Comparison of ENCODE assay signal across 10 cellular contexts in the genomic region with DNA sequence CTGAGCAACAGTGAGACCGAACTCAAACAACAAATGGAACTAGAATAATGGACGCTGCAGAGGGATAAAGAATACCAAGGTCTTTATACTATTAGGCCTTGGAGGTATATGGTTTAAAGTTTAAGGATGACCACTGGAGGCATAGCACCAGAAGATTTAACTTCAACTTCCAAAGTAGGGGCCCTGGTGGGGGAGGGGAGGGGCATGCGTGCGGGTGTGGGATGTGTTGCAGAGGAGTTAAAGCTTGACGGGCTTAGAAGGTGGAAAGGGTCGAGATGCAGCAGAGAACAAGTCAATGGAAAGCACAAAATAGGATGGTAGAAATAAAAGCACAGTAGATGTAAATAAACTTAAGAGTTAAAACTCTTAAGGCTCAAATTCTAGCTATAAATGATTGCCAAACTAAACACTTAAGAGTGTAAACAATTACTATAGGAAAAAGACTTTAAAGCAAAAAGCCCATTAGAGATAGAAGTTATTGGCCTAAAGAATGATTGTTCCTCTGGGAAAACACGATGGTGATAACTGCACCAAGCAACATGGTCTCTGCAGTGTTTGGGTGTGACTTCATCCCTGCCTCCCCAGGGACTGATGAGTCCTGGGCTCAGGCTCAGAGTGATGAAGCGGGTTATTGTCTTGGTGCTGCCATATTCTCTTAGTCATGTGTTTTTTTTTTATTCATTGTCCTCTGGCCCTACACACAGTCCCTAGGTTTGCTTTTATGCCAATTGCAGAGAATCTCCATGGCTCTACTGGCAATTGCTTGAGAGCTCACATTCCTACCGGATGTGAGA. TPM values are rescaled to one million over a fixed set of nuclear protein-coding genes. Genes with fewer than 3 reads are reported as not detected.
DNase-seq lines count a peak whose midpoint lies in the region; ATAC-seq and TF ChIP-seq lines count a peak whose summit lies in the region.
"Had no signal": no experiment of that assay in that cellular context is flagged by ENCODE, and none has a peak within 500 bp of the region (broad histone marks: within the 10 kb centered on the region; RNA-seq: fewer than 3 reads in every experiment).

No MANE protein-coding gene starts in this region.

- TF ChIP-seq CTCF in IMR-90 (conservative IDR thresholded peaks at IDR 0.05; ENCODE audit: low read depth, low read length) (no peak), spleen (IDR thresholded peaks at IDR 0.05 in 8 of 11, conservative IDR thresholded peaks at IDR 0.05 in 3 of 11) (no peak), GM10266 (IDR thresholded peaks at IDR 0.05; ENCODE audit: control insufficient read depth, insufficient read depth, low read depth, missing control alignments) (no peak)

- H4K20me1 ChIP-seq in IMR-90 (ENCODE audit: insufficient read depth, low read length): no peaks in the 10 kb centered on the region

- no peaks in the 10 kb centered on the region for H3K9me3 ChIP-seq in IMR-90 (ENCODE audit: control insufficient read depth, insufficient read depth, low read length)
- no peaks in the 10 kb centered on the region for H3K9me3 ChIP-seq in spleen

- H3K27me3 ChIP-seq in IMR-90 (ENCODE audit: control insufficient read depth, insufficient read depth, low read length) (no peaks in the 10 kb centered on the region), spleen (replicated peaks in 1 of 7) (no peaks in the 10 kb centered on the region)

- no peak overlapping the region for H4K5ac ChIP-seq in IMR-90 (ENCODE audit: low read depth, low read length)

- peak overlapping the region; percentile 56 for H3K27ac Mint-ChIP-seq in activated CD8-positive, alpha-beta memory T cell treated with anti-CD3 and anti-CD28 coated beads, Interleukin-2, amount 10 ng/mL, durations not matched to agents 7 days and 5 days
- peak overlapping the region; percentile 67 for H3K27ac Mint-ChIP-seq in activated CD8-positive, alpha-beta T cell treated with anti-CD3 and anti-CD28 coated beads, Interleukin-2, amount 10 ng/mL, durations not matched to agents 7 days and 5 days
- H3K27ac Mint-ChIP-seq: CD8-positive, alpha-beta memory T cell had no signal

- no peak overlapping the region for H3K18ac ChIP-seq in IMR-90 (ENCODE audit: low read depth, low read length)

- WGBS in IMR-90 (ENCODE audit: extremely low coverage in 2 of 2, insufficient read length in 1 of 2), 2 experiments: 79% methylated on average over 5 of the region's 9 CpGs; no CpG with 5 or more reads in 1 of the 2 experiments
- WGBS in spleen, 5 donors: 87 to 93% (median 90%) methylated on average over 9 of the region's 9 CpGs

- no peak overlapping the region for H3K23ac ChIP-seq in IMR-90 (ENCODE audit: low read depth, low read length)

- H4K8ac ChIP-seq in IMR-90 (ENCODE audit: low read depth in 2 of 2, low read length in 2 of 2): no peak overlapping the region

- no peak for TF ChIP-seq RAD21 in IMR-90 (IDR thresholded peaks at IDR 0.05; ENCODE audit: low read length)

- ATAC-seq in activated CD8-positive, alpha-beta memory T cell treated with anti-CD3 and anti-CD28 coated beads, Interleukin-2, amount 10 ng/mL, durations not matched to agents 7 days and 5 days: no peak
- peak; percentile 56 for ATAC-seq in IMR-90 (ENCODE audit: low read depth)
- no peak for ATAC-seq in activated CD8-positive, alpha-beta T cell treated with anti-CD3 and anti-CD28 coated beads, Interleukin-2, amount 10 ng/mL, durations not matched to agents 7 days and 5 days
- no peak for ATAC-seq in HG03039 (IDR thresholded peaks at IDR 0.05; ENCODE audit: unreplicated experiment)

- H3K4me1 Mint-ChIP-seq in activated CD8-positive, alpha-beta memory T cell treated with anti-CD3 and anti-CD28 coated beads, Interleukin-2, amount 10 ng/mL, durations not matched to agents 7 days and 5 days: peaks cover 32% of the 10 kb centered on the region
- H3K4me1 Mint-ChIP-seq in activated CD8-positive, alpha-beta T cell treated with anti-CD3 and anti-CD28 coated beads, Interleukin-2, amount 10 ng/mL, durations not matched to agents 7 days and 5 days (ENCODE audit: low read depth): peaks cover 42% of the 10 kb centered on the region

- H3K9ac ChIP-seq in IMR-90 (ENCODE audit: low read depth, low read length): no peak overlapping the region

- no peaks in the 10 kb centered on the region for H3K36me3 ChIP-seq in IMR-90 (ENCODE audit: control insufficient read depth, insufficient read depth, low read length)
- H3K36me3 ChIP-seq in spleen: peaks cover 0 to 20% (median 0%) of the 10 kb centered on the region in 6 donors

- no peak overlapping the region for H3K56ac ChIP-seq in IMR-90 (ENCODE audit: extremely low read depth, insufficient read depth, low read length)

- no peak overlapping the region for H2AK9ac ChIP-seq in IMR-90 (replicated peaks; ENCODE audit: low read depth, low read length, poor library complexity)

- peaks cover 34% of the 10 kb centered on the region for H3K36me3 Mint-ChIP-seq in activated CD8-positive, alpha-beta memory T cell treated with anti-CD3 and anti-CD28 coated beads, Interleukin-2, amount 10 ng/mL, durations not matched to agents 7 days and 5 days
- peaks cover 66% of the 10 kb centered on the region for H3K36me3 Mint-ChIP-seq in activated CD8-positive, alpha-beta T cell treated with anti-CD3 and anti-CD28 coated beads, Interleukin-2, amount 10 ng/mL, durations not matched to agents 7 days and 5 days (ENCODE audit: low read depth)
- H3K36me3 Mint-ChIP-seq: CD8-positive, alpha-beta memory T cell had no signal

- H3K9me3 Mint-ChIP-seq in activated CD8-positive, alpha-beta memory T cell treated with anti-CD3 and anti-CD28 coated beads, Interleukin-2, amount 10 ng/mL, durations not matched to agents 7 days and 5 days (ENCODE audit: low read depth): no peaks in the 10 kb centered on the region
- H3K9me3 Mint-ChIP-seq in activated CD8-positive, alpha-beta T cell treated with anti-CD3 and anti-CD28 coated beads, Interleukin-2, amount 10 ng/mL, durations not matched to agents 7 days and 5 days (ENCODE audit: insufficient read depth): no peaks in the 10 kb centered on the region
- H3K9me3 Mint-ChIP-seq: CD8-positive, alpha-beta memory T cell had no signal

- intact Hi-C loops in IMR-90 (cut with micrococcal nuclease): no loop called here
- intact Hi-C loops in spleen (cut with DNase I; ENCODE audit: low total_unique reads): no loop called here

- no peak overlapping the region for H4K91ac ChIP-seq in IMR-90 (ENCODE audit: insufficient read depth, low read depth, low read length)

- CTCF ChIA-PET in activated CD8-positive, alpha-beta memory T cell treated with anti-CD3 and anti-CD28 coated beads, Interleukin-2, amount 10 ng/mL, durations not matched to agents 7 days and 5 days (lab: Charles Lee): interaction anchor here (0.6 to 3.1 kb wide), 6 partner anchors 11 to 300 kb away, joined by 3 to 12 read pairs (median 4); no protein-coding TSS in a partner anchor
- CTCF ChIA-PET in IMR-90 (lab: Yijun Ruan, JAX): interaction anchor here (1.0 kb wide), 1 partner anchor 12 kb away, joined by 4 read pairs; no protein-coding TSS in a partner anchor
- CTCF ChIA-PET in activated CD8-positive, alpha-beta T cell treated with anti-CD3 and anti-CD28 coated beads, Interleukin-2, amount 10 ng/mL, durations not matched to agents 7 days and 5 days (lab: Charles Lee): interaction anchor here (1.4 to 1.8 kb wide), 4 partner anchors 11 to 300 kb away, joined by 3 to 11 read pairs (median 8); no protein-coding TSS in a partner anchor

- dilution Hi-C loops in IMR-90 (cut with HindIII; ENCODE audit: low sequenced_read_pairs, unreplicated experiment): no loop called here

- H2BK5ac ChIP-seq in IMR-90 (ENCODE audit: low read depth, low read length, poor library complexity, severe bottlenecking): no peak overlapping the region

- H2BK20ac ChIP-seq in IMR-90 (ENCODE audit: low read depth, low read length): no peak overlapping the region

- no peak overlapping the region for H3K4me3 Mint-ChIP-seq in activated CD8-positive, alpha-beta memory T cell treated with anti-CD3 and anti-CD28 coated beads, Interleukin-2, amount 10 ng/mL, durations not matched to agents 7 days and 5 days
- no peak overlapping the region for H3K4me3 Mint-ChIP-seq in activated CD8-positive, alpha-beta T cell treated with anti-CD3 and anti-CD28 coated beads, Interleukin-2, amount 10 ng/mL, durations not matched to agents 7 days and 5 days
- H3K4me3 Mint-ChIP-seq: CD8-positive, alpha-beta memory T cell had no signal

- BruUV-seq in IMR-90 (replicated peaks; lab: Mats Ljungman, UMichigan): no TSS peak

- H3K14ac ChIP-seq in IMR-90 (replicated peaks; ENCODE audit: low read depth, low read length): no peak overlapping the region

- H3K27me3 Mint-ChIP-seq in activated CD8-positive, alpha-beta memory T cell treated with anti-CD3 and anti-CD28 coated beads, Interleukin-2, amount 10 ng/mL, durations not matched to agents 7 days and 5 days: no peaks in the 10 kb centered on the region
- no peaks in the 10 kb centered on the region for H3K27me3 Mint-ChIP-seq in activated CD8-positive, alpha-beta T cell treated with anti-CD3 and anti-CD28 coated beads, Interleukin-2, amount 10 ng/mL, durations not matched to agents 7 days and 5 days (ENCODE audit: low read depth)
- H3K27me3 Mint-ChIP-seq: CD8-positive, alpha-beta memory T cell had no signal

- H3K4me2 ChIP-seq in IMR-90 (ENCODE audit: low read depth, low read length): no peak overlapping the region

- H3K4me3 ChIP-seq in IMR-90 (ENCODE audit: insufficient read depth, low read depth, low read length): no peak overlapping the region
- H3K4me3 ChIP-seq in spleen: no peak overlapping the region

- POLR2A ChIA-PET in IMR-90 (lab: Charles Lee; ENCODE audit: unreplicated experiment): interaction anchor here (0.9 kb wide), 1 partner anchor 9 kb away, joined by 3 read pairs; no protein-coding TSS in a partner anchor
- POLR2A ChIA-PET in activated CD8-positive, alpha-beta T cell treated with anti-CD3 and anti-CD28 coated beads, Interleukin-2, amount 10 ng/mL, durations not matched to agents 7 days and 5 days (lab: Charles Lee): interaction anchor here (0.6 to 1.9 kb wide), 6 partner anchors 9 to 640 kb away, joined by 3 to 13 read pairs (median 4); a partner anchor contains a TSS

- H2AK5ac ChIP-seq in IMR-90 (ENCODE audit: low read depth, low read length): no peak overlapping the region

- no peak for DNase-seq in activated CD8-positive, alpha-beta memory T cell treated with anti-CD3 and anti-CD28 coated beads, Interleukin-2, amount 10 ng/mL, durations not matched to agents 7 days and 5 days
- no peak for DNase-seq in activated CD8-positive, alpha-beta memory T cell treated with anti-CD3 and anti-CD28 coated beads for 24 hours
- DNase-seq in IMR-90 (peak; percentile 53), spleen (peak; percentile 8), GM03348 (ENCODE audit: low spot score) (no peak), GM10266 (ENCODE audit: extremely low spot score) (no peak)
- no peak for DNase-seq in activated CD8-positive, alpha-beta T cell treated with anti-CD3 and anti-CD28 coated beads, Interleukin-2, amount 10 ng/mL, durations not matched to agents 7 days and 5 days
- DNase-seq: CD8-positive, alpha-beta memory T cell; right cardiac atrium had no signal

- no peak overlapping the region for H2BK120ac ChIP-seq in IMR-90 (ENCODE audit: low read depth, low read length)

- TF ChIP-seq POLR2A in IMR-90 (IDR thresholded peaks at IDR 0.05; ENCODE audit: low read depth, low read length): no peak; the same call in 1 of the 2 replicates
- TF ChIP-seq POLR2A in spleen (IDR thresholded peaks at IDR 0.05): no peak

- H3K4ac ChIP-seq in IMR-90 (ENCODE audit: low read depth, low read length): no peak overlapping the region

- peaks cover 21% of the 10 kb centered on the region for H3K9me1 ChIP-seq in IMR-90 (ENCODE audit: insufficient read depth, low read length)

- H3K79me1 ChIP-seq in IMR-90 (ENCODE audit: low read depth in 1 of 2, low read length in 2 of 2): peaks cover 4 to 20% of the 10 kb centered on the region in 2 experiments; a peak in 3 of 4 replicates

- H3K4me1 ChIP-seq in IMR-90 (ENCODE audit: control insufficient read depth, insufficient read depth, low read length) (no peaks in the 10 kb centered on the region; the same call in 1 of the 2 replicates), spleen (no peaks in the 10 kb centered on the region)

- no peak overlapping the region for H2AFZ ChIP-seq in IMR-90 (replicated peaks; ENCODE audit: low read length, poor library complexity)

- no peak overlapping the region for H3K27ac ChIP-seq in IMR-90 (ENCODE audit: insufficient read depth, low read length)
- H3K27ac ChIP-seq in spleen: no peak overlapping the region

- H2BK15ac ChIP-seq in IMR-90 (ENCODE audit: low read depth, low read length): no peak overlapping the region

- in situ Hi-C loops in IMR-90 (cut with MboI; ENCODE audit: low sequenced_read_pairs): no loop called here

RNA-seq across cellular contexts. Expression of a gene that starts 13.0 kb away (rescaled TPM):
- total RNA-seq in activated CD8-positive, alpha-beta memory T cell treated with anti-CD3 and anti-CD28 coated beads, Interleukin-2, amount 10 ng/mL, durations not matched to agents 7 days and 5 days: 100 to 1,000 TPM; 506 to 648 TPM
- 53.6 and 75.5 TPM in 2 replicates for total RNA-seq in IMR-90 (2012; rRNA removed)
- 68.5 and 112 TPM in 2 replicates for polyA plus RNA-seq in IMR-90 (2012; rRNA removed)
- 34.6 and 66.1 TPM in 2 replicates for polyA plus RNA-seq in IMR-90 (2012; cell fraction: cytosol; rRNA removed)
- polyA plus RNA-seq in IMR-90 (2012; cell fraction: nucleus; rRNA removed; ENCODE audit: low replicate concordance): 18.3 and 62.2 TPM in 2 replicates
- total RNA-seq in activated CD8-positive, alpha-beta T cell treated with anti-CD3 and anti-CD28 coated beads, Interleukin-2, amount 10 ng/mL, durations not matched to agents 7 days and 5 days: 100 to 1,000 TPM; 571 to 604 TPM
- 10 to 100 TPM in 5 of 7 donors, 1 to 10 TPM in 2; 6.3 to 39.2 (median 14.3) TPM for total RNA-seq in spleen
- 10 to 100 TPM in 2 of 3 donors, 1 to 10 TPM in 1; 2.3 to 15.6 (median 12.4) TPM for polyA plus RNA-seq in spleen

RNA-seq across cellular contexts. Expression of a gene that starts 55.3 kb away (rescaled TPM):
- under 1 TPM in 1 of 2 experiments, not detected in 1; 0.75 TPM for total RNA-seq in activated CD8-positive, alpha-beta memory T cell treated with anti-CD3 and anti-CD28 coated beads, Interleukin-2, amount 10 ng/mL, durations not matched to agents 7 days and 5 days
- total RNA-seq in IMR-90 (2012; rRNA removed) (under 0.01 and 0.28 TPM in 2 replicates), spleen (1 to 10 TPM in 6 of 7 donors, under 1 TPM in 1; 0.97 to 2.9 (median 1.7) TPM)
- polyA plus RNA-seq in IMR-90 (2012; rRNA removed) (0.12 and 0.17 TPM in 2 replicates), spleen (under 1 TPM; 0.38 to 0.56 (median 0.43) TPM)
- 0.17 and 0.27 TPM in 2 replicates for polyA plus RNA-seq in IMR-90 (2012; cell fraction: cytosol; rRNA removed)
- polyA plus RNA-seq in IMR-90 (2012; cell fraction: nucleus; rRNA removed; ENCODE audit: low replicate concordance): 0.06 and 0.14 TPM in 2 replicates
- total RNA-seq in activated CD8-positive, alpha-beta T cell treated with anti-CD3 and anti-CD28 coated beads, Interleukin-2, amount 10 ng/mL, durations not matched to agents 7 days and 5 days: 1 to 10 TPM in 1 of 2 experiments, under 1 TPM in 1; 0.50 to 1.1 TPM

Comparison
In these comparisons a context has a peak if more than half of its experiments do, and no peak if none do; other contexts are left out.
1. DNase-seq: peak in IMR-90 (single experiment) and spleen (single experiment); none in activated CD8-positive, alpha-beta memory T cell treated with anti-CD3 and anti-CD28 coated beads, Interleukin-2, amount 10 ng/mL, durations not matched to agents 7 days and 5 days (single experiment), activated CD8-positive, alpha-beta memory T cell treated with anti-CD3 and anti-CD28 coated beads for 24 hours (single experiment), activated CD8-positive, alpha-beta T cell treated with anti-CD3 and anti-CD28 coated beads, Interleukin-2, amount 10 ng/mL, durations not matched to agents 7 days and 5 days (single experiment), GM03348 (single experiment) and GM10266 (single experiment).